In genomic region chr1:16436946-16437474, GRCh38 we compare ENCODE assay signal across 25 cellular contexts. TPM values are rescaled to one million over a fixed set of nuclear protein-coding genes. Genes with fewer than 3 reads are reported as not detected.
"Had no signal": no experiment of that assay in that cellular context is flagged by ENCODE, and none has a peak within 500 bp of the region (broad histone marks: within the 10 kb centered on the region; RNA-seq: fewer than 3 reads in every experiment).

SPATA21 (minus strand) TSS chr1:16437424; CDS start chr1:16431371, 6,053 bp downstream.

- H3K4me3 ChIP-seq: coronary artery, dorsolateral prefrontal cortex, esophagus muscularis mucosa, gastrocnemius medialis, heart right ventricle, ovary, right atrium auricular region, stomach had no signal

- H3K9me3 ChIP-seq: esophagus muscularis mucosa, gastrocnemius medialis, heart right ventricle, ovary, right atrium auricular region, stomach had no signal

- H3K36me3 Mint-ChIP-seq: naive B cell, type B pancreatic cell had no signal

- DNase-seq: dorsolateral prefrontal cortex; effector memory CD4-positive, alpha-beta T cell; gastrocnemius medialis; heart right ventricle; hypothalamus; kidney glomerular epithelial cell; mesendoderm; naive B cell; nucleus accumbens; ovary; small intestine; stimulated activated CD4-positive, alpha-beta T cell treated with anti-CD3 and anti-CD28 coated beads, Interleukin-12 subunit alpha, Interleukin-12 subunit beta, amount 100 ng/mL, for 4 hours; stimulated activated CD4-positive, alpha-beta T cell treated with anti-CD3 and anti-CD28 coated beads, Interleukin-4, amount 100 ng/mL, for 1 hour; stimulated activated CD8-positive, alpha-beta memory T cell treated with anti-CD3 and anti-CD28 coated beads, Interleukin-4, amount 100 ng/mL, for 48 hours; stomach; substantia nigra had no signal

- H3K27me3 ChIP-seq: dorsolateral prefrontal cortex, gastrocnemius medialis, heart right ventricle, ovary, right atrium auricular region, stomach had no signal

- H3K27ac Mint-ChIP-seq: stimulated activated effector memory CD8-positive, alpha-beta T cell treated with anti-CD3 and anti-CD28 coated beads, Interleukin-12 subunit alpha, Interleukin-12 subunit beta, amount 100 ng/mL, for 72 hours; type B pancreatic cell had no signal

- H3K9me3 Mint-ChIP-seq: naive B cell; stimulated activated effector memory CD8-positive, alpha-beta T cell treated with anti-CD3 and anti-CD28 coated beads, Interleukin-12 subunit alpha, Interleukin-12 subunit beta, amount 100 ng/mL, for 72 hours; type B pancreatic cell had no signal

- H3K4me3 Mint-ChIP-seq: stimulated activated effector memory CD8-positive, alpha-beta T cell treated with anti-CD3 and anti-CD28 coated beads, Interleukin-12 subunit alpha, Interleukin-12 subunit beta, amount 100 ng/mL, for 72 hours had no signal

- H3K36me3 ChIP-seq: esophagus muscularis mucosa, gastrocnemius medialis, heart right ventricle, ovary, right atrium auricular region, stomach had no signal

- H3K27ac ChIP-seq: coronary artery, dorsolateral prefrontal cortex, epithelial cell of prostate, esophagus muscularis mucosa, gastrocnemius medialis, heart right ventricle, ovary, right atrium auricular region, stomach had no signal

- ATAC-seq: gastrocnemius medialis; heart right ventricle; stimulated activated effector memory CD8-positive, alpha-beta T cell treated with anti-CD3 and anti-CD28 coated beads, Interleukin-12 subunit alpha, Interleukin-12 subunit beta, amount 100 ng/mL, for 72 hours had no signal

RNA-seq across cellular contexts. Expression of gene SPATA21, which starts in this region (rescaled TPM):
- total RNA-seq: chondrocyte, esophagus muscularis mucosa, gastrocnemius medialis, heart right ventricle, lung microvascular endothelial cell, ovary, posterior vena cava, right atrium auricular region, stomach had no signal
